21 cellular contexts compared by ENCODE assay signal in genomic region chrX:110061138-110061537, GRCh38.
"Had no signal": no experiment of that assay in that cellular context is flagged by ENCODE, and none has a peak within 500 bp of the region (broad histone marks: within the 10 kb centered on the region; RNA-seq: fewer than 3 reads in every experiment).

No MANE protein-coding gene starts in this region.

- ATAC-seq: activated CD4-positive, CD25-positive, alpha-beta regulatory T cell treated with anti-CD3 and anti-CD28 coated beads, Interleukin-2, amount 50 U/mL, for 24 hours; activated CD8-positive, alpha-beta memory T cell treated with anti-CD3 and anti-CD28 coated beads, Interleukin-2, amount 10 ng/mL, durations not matched to agents 7 days and 5 days; body of pancreas; T-cell had no signal

- H3K27me3 ChIP-seq: body of pancreas, suprapubic skin had no signal

- H3K9me3 ChIP-seq: body of pancreas, suprapubic skin had no signal

- DNase-seq: activated CD4-positive, alpha-beta T cell treated with anti-CD3 and anti-CD28 coated beads, Interleukin-2, amount 50 U/mL, for 48 hours; activated CD8-positive, alpha-beta memory T cell treated with anti-CD3 and anti-CD28 coated beads, Interleukin-2, amount 10 ng/mL, durations not matched to agents 7 days and 5 days; activated effector memory CD4-positive, alpha-beta T cell treated with Interleukin-2 at 50 U/mL for 16 hours; activated T-cell treated with anti-CD3 and anti-CD28 coated beads, Interleukin-2, amount 50 U/mL, for 1 hour; amniotic stem cell; body of pancreas; dermis blood vessel endothelial cell; glutamatergic neuron; kidney glomerular epithelial cell; occipital lobe; right cardiac atrium; T-cell; T1000 had no signal

- H3K4me1 ChIP-seq: suprapubic skin had no signal

- H3K27me3 Mint-ChIP-seq: activated CD8-positive, alpha-beta memory T cell treated with anti-CD3 and anti-CD28 coated beads, Interleukin-2, amount 10 ng/mL, durations not matched to agents 7 days and 5 days; activated naive CD4-positive, alpha-beta T cell treated with anti-CD3 and anti-CD28 coated beads, Interleukin-2, amount 50 U/mL, for 24 hours; central memory CD8-positive, alpha-beta T cell; stimulated activated naive CD8-positive, alpha-beta T cell treated with anti-CD3 and anti-CD28 coated beads, Interleukin-15, Interleukin-2, amounts not matched to agents 100 ng/mL and 50 ng/mL, for 24 hours; type B pancreatic cell had no signal

- H3K9me3 Mint-ChIP-seq: activated naive CD4-positive, alpha-beta T cell treated with anti-CD3 and anti-CD28 coated beads, Interleukin-2, amount 50 U/mL, for 24 hours; central memory CD8-positive, alpha-beta T cell; stimulated activated naive CD8-positive, alpha-beta T cell treated with anti-CD3 and anti-CD28 coated beads, Interleukin-15, Interleukin-2, amounts not matched to agents 100 ng/mL and 50 ng/mL, for 24 hours; T-cell; type B pancreatic cell had no signal

- H3K27ac ChIP-seq: body of pancreas, SK-N-MC, suprapubic skin had no signal

- H3K36me3 ChIP-seq: suprapubic skin had no signal

- H3K4me3 Mint-ChIP-seq: activated CD8-positive, alpha-beta memory T cell treated with anti-CD3 and anti-CD28 coated beads, Interleukin-2, amount 10 ng/mL, durations not matched to agents 7 days and 5 days; activated naive CD4-positive, alpha-beta T cell treated with anti-CD3 and anti-CD28 coated beads, Interleukin-2, amount 50 U/mL, for 24 hours; central memory CD8-positive, alpha-beta T cell; nephron; stimulated activated naive CD8-positive, alpha-beta T cell treated with anti-CD3 and anti-CD28 coated beads, Interleukin-15, Interleukin-2, amounts not matched to agents 100 ng/mL and 50 ng/mL, for 24 hours; T-cell; type B pancreatic cell had no signal

- H3K27ac Mint-ChIP-seq: activated CD8-positive, alpha-beta memory T cell treated with anti-CD3 and anti-CD28 coated beads, Interleukin-2, amount 10 ng/mL, durations not matched to agents 7 days and 5 days; activated naive CD4-positive, alpha-beta T cell treated with anti-CD3 and anti-CD28 coated beads, Interleukin-2, amount 50 U/mL, for 24 hours; nephron; stimulated activated naive CD8-positive, alpha-beta T cell treated with anti-CD3 and anti-CD28 coated beads, Interleukin-15, Interleukin-2, amounts not matched to agents 100 ng/mL and 50 ng/mL, for 24 hours; T-cell; type B pancreatic cell had no signal

- H3K4me3 ChIP-seq: body of pancreas, SK-N-MC, suprapubic skin had no signal
